In the genomic region with DNA sequence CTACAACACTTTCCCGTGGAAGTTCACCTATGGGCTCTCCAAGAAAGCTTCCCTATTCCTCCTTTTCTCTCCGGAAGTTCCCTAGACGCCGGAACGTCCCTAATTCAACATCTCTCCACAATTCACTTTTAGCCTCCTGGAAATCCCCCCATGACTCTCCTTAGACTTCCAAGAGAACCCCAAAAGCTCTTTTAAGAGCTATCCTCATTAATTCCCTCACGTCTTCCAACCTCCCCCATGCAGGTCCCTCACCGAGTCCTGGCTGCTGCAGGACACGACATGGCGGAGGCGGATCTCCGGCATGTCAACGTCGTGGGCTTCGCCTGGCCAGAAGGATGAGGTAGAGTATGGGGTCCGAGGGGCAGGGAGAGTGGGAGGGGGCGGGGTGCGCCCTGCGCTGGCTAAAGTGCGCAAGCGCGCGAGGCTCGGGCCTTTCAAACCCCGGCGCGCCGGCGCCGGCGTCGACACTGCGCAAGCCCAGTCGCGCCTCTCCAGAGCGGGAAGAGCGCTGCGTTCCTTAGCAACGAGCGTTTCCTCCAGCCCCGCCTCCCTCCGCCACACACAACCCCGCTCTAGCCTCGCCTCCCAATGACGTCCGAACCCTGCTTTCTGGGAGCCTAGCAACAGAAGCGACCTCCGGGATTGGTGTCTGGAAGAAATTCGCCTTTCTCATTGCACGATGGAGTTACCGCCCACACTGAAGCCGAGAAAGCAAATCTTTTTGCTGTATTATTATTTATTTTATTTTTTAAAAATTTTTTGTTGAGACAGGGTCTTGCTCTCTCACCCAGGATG, we compare ENCODE assay signal across 1 cellular context.
TF ChIP-seq lines count a peak whose summit lies in the region.

Gene PINLYP, plus strand, starts transcription at position 646 of the 795 bp plus-strand sequence. CDS start 1,391 bp downstream, outside the sequence.
Gene XRCC1, minus strand, starts transcription at position 372 of the 795 bp plus-strand sequence. Its CDS starts 69 bp downstream, at position 303.

TF ChIP-seq in HepG2, 621 proteins besides CTCF, POLR2A, EP300 and RAD21 (continued from another document and continues in another):
- TF ChIP-seq, protein P1, sequence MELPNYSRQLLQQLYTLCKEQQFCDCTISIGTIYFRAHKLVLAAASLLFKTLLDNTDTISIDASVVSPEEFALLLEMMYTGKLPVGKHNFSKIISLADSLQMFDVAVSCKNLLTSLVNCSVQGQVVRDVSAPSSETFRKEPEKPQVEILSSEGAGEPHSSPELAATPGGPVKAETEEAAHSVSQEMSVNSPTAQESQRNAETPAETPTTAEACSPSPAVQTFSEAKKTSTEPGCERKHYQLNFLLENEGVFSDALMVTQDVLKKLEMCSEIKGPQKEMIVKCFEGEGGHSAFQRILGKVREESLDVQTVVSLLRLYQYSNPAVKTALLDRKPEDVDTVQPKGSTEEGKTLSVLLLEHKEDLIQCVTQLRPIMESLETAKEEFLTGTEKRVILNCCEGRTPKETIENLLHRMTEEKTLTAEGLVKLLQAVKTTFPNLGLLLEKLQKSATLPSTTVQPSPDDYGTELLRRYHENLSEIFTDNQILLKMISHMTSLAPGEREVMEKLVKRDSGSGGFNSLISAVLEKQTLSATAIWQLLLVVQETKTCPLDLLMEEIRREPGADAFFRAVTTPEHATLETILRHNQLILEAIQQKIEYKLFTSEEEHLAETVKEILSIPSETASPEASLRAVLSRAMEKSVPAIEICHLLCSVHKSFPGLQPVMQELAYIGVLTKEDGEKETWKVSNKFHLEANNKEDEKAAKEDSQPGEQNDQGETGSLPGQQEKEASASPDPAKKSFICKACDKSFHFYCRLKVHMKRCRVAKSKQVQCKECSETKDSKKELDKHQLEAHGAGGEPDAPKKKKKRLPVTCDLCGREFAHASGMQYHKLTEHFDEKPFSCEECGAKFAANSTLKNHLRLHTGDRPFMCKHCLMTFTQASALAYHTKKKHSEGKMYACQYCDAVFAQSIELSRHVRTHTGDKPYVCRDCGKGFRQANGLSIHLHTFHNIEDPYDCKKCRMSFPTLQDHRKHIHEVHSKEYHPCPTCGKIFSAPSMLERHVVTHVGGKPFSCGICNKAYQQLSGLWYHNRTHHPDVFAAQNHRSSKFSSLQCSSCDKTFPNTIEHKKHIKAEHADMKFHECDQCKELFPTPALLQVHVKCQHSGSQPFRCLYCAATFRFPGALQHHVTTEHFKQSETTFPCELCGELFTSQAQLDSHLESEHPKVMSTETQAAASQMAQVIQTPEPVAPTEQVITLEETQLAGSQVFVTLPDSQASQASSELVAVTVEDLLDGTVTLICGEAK (IDR thresholded peaks at IDR 0.05), result no peak
- TF ChIP-seq, protein P1 (CRISPR knock-in tag; IDR thresholded peaks at IDR 0.05), result no peak
- TF ChIP-seq GPN1 (CRISPR knock-in tag; IDR thresholded peaks at IDR 0.05; ENCODE audit: borderline replicate concordance), result no peak
- peak; percentile 91 for TF ChIP-seq RFX1 (IDR thresholded peaks at IDR 0.05)
- TF ChIP-seq ZNF33A (CRISPR knock-in tag; IDR thresholded peaks at IDR 0.05; ENCODE audit: borderline replicate concordance), result no peak
- TF ChIP-seq KAT8 (CRISPR knock-in tag; IDR thresholded peaks at IDR 0.05), result peak; percentile 87
- TF ChIP-seq ZNF451 (CRISPR knock-in tag; IDR thresholded peaks at IDR 0.05), result no peak
- TF ChIP-seq ZNF251 (CRISPR knock-in tag; IDR thresholded peaks at IDR 0.05), result no peak
- TF ChIP-seq, protein P2, sequence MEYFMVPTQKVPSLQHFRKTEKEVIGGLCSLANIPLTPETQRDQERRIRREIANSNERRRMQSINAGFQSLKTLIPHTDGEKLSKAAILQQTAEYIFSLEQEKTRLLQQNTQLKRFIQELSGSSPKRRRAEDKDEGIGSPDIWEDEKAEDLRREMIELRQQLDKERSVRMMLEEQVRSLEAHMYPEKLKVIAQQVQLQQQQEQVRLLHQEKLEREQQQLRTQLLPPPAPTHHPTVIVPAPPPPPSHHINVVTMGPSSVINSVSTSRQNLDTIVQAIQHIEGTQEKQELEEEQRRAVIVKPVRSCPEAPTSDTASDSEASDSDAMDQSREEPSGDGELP (IDR thresholded peaks at IDR 0.05; ENCODE audit: borderline replicate concordance, low read depth), result no peak
- no peak for TF ChIP-seq ZNF704 (CRISPR knock-in tag; IDR thresholded peaks at IDR 0.05; ENCODE audit: borderline replicate concordance)
- TF ChIP-seq, protein P3, sequence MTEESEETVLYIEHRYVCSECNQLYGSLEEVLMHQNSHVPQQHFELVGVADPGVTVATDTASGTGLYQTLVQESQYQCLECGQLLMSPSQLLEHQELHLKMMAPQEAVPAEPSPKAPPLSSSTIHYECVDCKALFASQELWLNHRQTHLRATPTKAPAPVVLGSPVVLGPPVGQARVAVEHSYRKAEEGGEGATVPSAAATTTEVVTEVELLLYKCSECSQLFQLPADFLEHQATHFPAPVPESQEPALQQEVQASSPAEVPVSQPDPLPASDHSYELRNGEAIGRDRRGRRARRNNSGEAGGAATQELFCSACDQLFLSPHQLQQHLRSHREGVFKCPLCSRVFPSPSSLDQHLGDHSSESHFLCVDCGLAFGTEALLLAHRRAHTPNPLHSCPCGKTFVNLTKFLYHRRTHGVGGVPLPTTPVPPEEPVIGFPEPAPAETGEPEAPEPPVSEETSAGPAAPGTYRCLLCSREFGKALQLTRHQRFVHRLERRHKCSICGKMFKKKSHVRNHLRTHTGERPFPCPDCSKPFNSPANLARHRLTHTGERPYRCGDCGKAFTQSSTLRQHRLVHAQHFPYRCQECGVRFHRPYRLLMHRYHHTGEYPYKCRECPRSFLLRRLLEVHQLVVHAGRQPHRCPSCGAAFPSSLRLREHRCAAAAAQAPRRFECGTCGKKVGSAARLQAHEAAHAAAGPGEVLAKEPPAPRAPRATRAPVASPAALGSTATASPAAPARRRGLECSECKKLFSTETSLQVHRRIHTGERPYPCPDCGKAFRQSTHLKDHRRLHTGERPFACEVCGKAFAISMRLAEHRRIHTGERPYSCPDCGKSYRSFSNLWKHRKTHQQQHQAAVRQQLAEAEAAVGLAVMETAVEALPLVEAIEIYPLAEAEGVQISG (CRISPR knock-in tag; IDR thresholded peaks at IDR 0.05), result 0 out of 2 replicates have a peak, but pooled peaks have one; percentile 31
- TF ChIP-seq SIN3A (IDR thresholded peaks at IDR 0.05; ENCODE audit: borderline replicate concordance, low read depth, low read length), result peak; percentile 93
- TF ChIP-seq ELF1 (CRISPR knock-in tag; IDR thresholded peaks at IDR 0.05), result peak; percentile 28; the same call in 1 of the 2 replicates
- peak; percentile 98 for TF ChIP-seq RFX5 (IDR thresholded peaks at IDR 0.05; ENCODE audit: low read depth, low read length)
- TF ChIP-seq ZNF776 (CRISPR knock-in tag; IDR thresholded peaks at IDR 0.05), result no peak
- 0 out of 2 replicates have a peak, but pooled peaks have one; percentile 17 for TF ChIP-seq FOXP4 (CRISPR knock-in tag; IDR thresholded peaks at IDR 0.05)
- peak; percentile 99 for TF ChIP-seq RFXAP (CRISPR knock-in tag; IDR thresholded peaks at IDR 0.05; ENCODE audit: borderline replicate concordance)
- no peak for TF ChIP-seq TBL1XR1 (IDR thresholded peaks at IDR 0.05; ENCODE audit: borderline replicate concordance, low read length, partially characterized antibody)
- TF ChIP-seq HOXA5 (CRISPR knock-in tag; IDR thresholded peaks at IDR 0.05), result peak; percentile 54; the same call in 1 of the 2 replicates
- TF ChIP-seq, protein P4, sequence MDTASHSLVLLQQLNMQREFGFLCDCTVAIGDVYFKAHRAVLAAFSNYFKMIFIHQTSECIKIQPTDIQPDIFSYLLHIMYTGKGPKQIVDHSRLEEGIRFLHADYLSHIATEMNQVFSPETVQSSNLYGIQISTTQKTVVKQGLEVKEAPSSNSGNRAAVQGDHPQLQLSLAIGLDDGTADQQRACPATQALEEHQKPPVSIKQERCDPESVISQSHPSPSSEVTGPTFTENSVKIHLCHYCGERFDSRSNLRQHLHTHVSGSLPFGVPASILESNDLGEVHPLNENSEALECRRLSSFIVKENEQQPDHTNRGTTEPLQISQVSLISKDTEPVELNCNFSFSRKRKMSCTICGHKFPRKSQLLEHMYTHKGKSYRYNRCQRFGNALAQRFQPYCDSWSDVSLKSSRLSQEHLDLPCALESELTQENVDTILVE (CRISPR knock-in tag; IDR thresholded peaks at IDR 0.05), result peak; percentile 5; the same call in 1 of the 2 replicates
- TF ChIP-seq, protein P5, sequence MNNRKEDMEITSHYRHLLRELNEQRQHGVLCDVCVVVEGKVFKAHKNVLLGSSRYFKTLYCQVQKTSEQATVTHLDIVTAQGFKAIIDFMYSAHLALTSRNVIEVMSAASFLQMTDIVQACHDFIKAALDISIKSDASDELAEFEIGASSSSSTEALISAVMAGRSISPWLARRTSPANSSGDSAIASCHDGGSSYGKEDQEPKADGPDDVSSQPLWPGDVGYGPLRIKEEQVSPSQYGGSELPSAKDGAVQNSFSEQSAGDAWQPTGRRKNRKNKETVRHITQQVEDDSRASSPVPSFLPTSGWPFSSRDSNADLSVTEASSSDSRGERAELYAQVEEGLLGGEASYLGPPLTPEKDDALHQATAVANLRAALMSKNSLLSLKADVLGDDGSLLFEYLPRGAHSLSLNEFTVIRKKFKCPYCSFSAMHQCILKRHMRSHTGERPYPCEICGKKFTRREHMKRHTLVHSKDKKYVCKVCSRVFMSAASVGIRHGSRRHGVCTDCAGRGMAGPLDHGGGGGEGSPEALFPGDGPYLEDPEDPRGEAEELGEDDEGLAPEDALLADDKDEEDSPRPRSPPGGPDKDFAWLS (CRISPR knock-in tag; IDR thresholded peaks at IDR 0.05; ENCODE audit: borderline replicate concordance), result no peak
- no peak for TF ChIP-seq GATA4 (IDR thresholded peaks at IDR 0.05; ENCODE audit: borderline replicate concordance, low read depth)
- TF ChIP-seq SSRP1 (CRISPR knock-in tag; IDR thresholded peaks at IDR 0.05), result no peak
- TF ChIP-seq POLR2G (IDR thresholded peaks at IDR 0.05; ENCODE audit: low read depth, low read length), result peak; percentile 70
- peak; percentile 40; the same call in 1 of the 2 replicates for TF ChIP-seq KDM2A (CRISPR knock-in tag; IDR thresholded peaks at IDR 0.05; ENCODE audit: borderline replicate concordance, low read depth)
- peak; percentile 89 for TF ChIP-seq E2F1 (CRISPR knock-in tag; IDR thresholded peaks at IDR 0.05)
